ENCODE assay signal across 8 cellular contexts in genomic region chr20:17896247-17896723, GRCh38.
DNase-seq lines count a peak whose midpoint lies in the region; ATAC-seq and TF ChIP-seq lines count a peak whose summit lies in the region.

No MANE protein-coding gene starts in this region.

- peak overlapping the region; percentile 56 to 78 for H3K4me3 Mint-ChIP-seq in activated T-cell treated with anti-CD3 and anti-CD28 coated beads, Interleukin-2, amount 50 U/mL, for 72 hours
- peak overlapping the region; percentile 10 to 71 (median 19) for H3K4me3 Mint-ChIP-seq in nephron

- WGBS in esophagus squamous epithelium, 2 donors, result 28 to 56% methylated on average over 8 of the region's 8 CpGs
- WGBS in urinary bladder, result 28% methylated on average over 8 of the region's 8 CpGs

- no peak for ATAC-seq in activated T-cell treated with anti-CD3 and anti-CD28 coated beads, Interleukin-2, amount 50 U/mL, for 72 hours (replicated peaks in 1 of 2)

- intact Hi-C loops in esophagus squamous epithelium (cut with DNase I), result loop anchor here (5.0 to 10.0 kb wide), 2 partner anchors 214 to 391 kb away; partner anchors contain the start of gene RRBP1

- H3K27me3 ChIP-seq in esophagus squamous epithelium, result peaks cover 0 to 7% (median 0%) of the 10 kb centered on the region in 4 donors

- no peak for DNase-seq in activated T-cell treated with anti-CD3 and anti-CD28 coated beads, Interleukin-2, amount 50 U/mL, for 72 hours
- DNase-seq in activated T-cell treated with anti-CD3 and anti-CD28 coated beads, Interleukin-2, amount 50 U/mL, for 1 hour, result no peak
- DNase-seq in esophagus squamous epithelium (lab: John Stamatoyannopoulos, UW), result no peak
- no peak for DNase-seq in germinal center (ENCODE audit: low spot score)
- no peak for DNase-seq in activated CD4-positive, alpha-beta T cell treated with anti-CD3 and anti-CD28 coated beads for 1 hour
- no peak for DNase-seq in putamen (ENCODE audit: low spot score)

- TF ChIP-seq POLR2A in esophagus squamous epithelium (IDR thresholded peaks at IDR 0.05), result no peak

- H3K27ac ChIP-seq in esophagus squamous epithelium, result peak overlapping the region; percentile 28 to 82 (median 76)
- H3K27ac ChIP-seq in urinary bladder (ENCODE audit: low read depth), result peak overlapping the region; percentile 70

- H3K27ac Mint-ChIP-seq in activated T-cell treated with anti-CD3 and anti-CD28 coated beads, Interleukin-2, amount 50 U/mL, for 72 hours, result no peak overlapping the region
- peak overlapping the region; percentile 91 to 92 (median 91) for H3K27ac Mint-ChIP-seq in nephron

- H3K4me1 ChIP-seq in esophagus squamous epithelium, result peaks cover 0 to 26% (median 16%) of the 10 kb centered on the region in 3 donors
- H3K4me1 ChIP-seq in urinary bladder (ENCODE audit: insufficient read depth), result no peaks in the 10 kb centered on the region

- H3K4me1 Mint-ChIP-seq in activated T-cell treated with anti-CD3 and anti-CD28 coated beads, Interleukin-2, amount 50 U/mL, for 72 hours (ENCODE audit: low read depth), result peaks cover 19% of the 10 kb centered on the region
- peaks cover 45% of the 10 kb centered on the region for H3K4me1 Mint-ChIP-seq in nephron

- H3K9me3 ChIP-seq in esophagus squamous epithelium, result no peaks in the 10 kb centered on the region

- H3K4me3 ChIP-seq in esophagus squamous epithelium (peak overlapping the region in 1 of 4 donors; percentile 50), urinary bladder (ENCODE audit: low read depth, low read length) (no peak overlapping the region)

- TF ChIP-seq CTCF in esophagus squamous epithelium (IDR thresholded peaks at IDR 0.05) (no peak), nephron (IDR thresholded peaks at IDR 0.05; ENCODE audit: unreplicated experiment in 3 of 3) (no peak)

- H3K36me3 ChIP-seq in esophagus squamous epithelium (no peaks in the 10 kb centered on the region), urinary bladder (ENCODE audit: insufficient read depth) (no peaks in the 10 kb centered on the region)

- no peaks in the 10 kb centered on the region for H3K36me3 Mint-ChIP-seq in activated T-cell treated with anti-CD3 and anti-CD28 coated beads, Interleukin-2, amount 50 U/mL, for 72 hours (ENCODE audit: insufficient read depth in 2 of 2)
- H3K36me3 Mint-ChIP-seq in nephron (ENCODE audit: low read depth), result no peaks in the 10 kb centered on the region

- H3K9me3 Mint-ChIP-seq in activated T-cell treated with anti-CD3 and anti-CD28 coated beads, Interleukin-2, amount 50 U/mL, for 72 hours, result no peaks in the 10 kb centered on the region
- H3K9me3 Mint-ChIP-seq in nephron, result peaks cover 12% of the 10 kb centered on the region

- H3K27me3 Mint-ChIP-seq in activated T-cell treated with anti-CD3 and anti-CD28 coated beads, Interleukin-2, amount 50 U/mL, for 72 hours (ENCODE audit: low read depth), result peaks cover 48% of the 10 kb centered on the region
- H3K27me3 Mint-ChIP-seq in nephron (ENCODE audit: low read depth), result no peaks in the 10 kb centered on the region
